In the genomic region with DNA sequence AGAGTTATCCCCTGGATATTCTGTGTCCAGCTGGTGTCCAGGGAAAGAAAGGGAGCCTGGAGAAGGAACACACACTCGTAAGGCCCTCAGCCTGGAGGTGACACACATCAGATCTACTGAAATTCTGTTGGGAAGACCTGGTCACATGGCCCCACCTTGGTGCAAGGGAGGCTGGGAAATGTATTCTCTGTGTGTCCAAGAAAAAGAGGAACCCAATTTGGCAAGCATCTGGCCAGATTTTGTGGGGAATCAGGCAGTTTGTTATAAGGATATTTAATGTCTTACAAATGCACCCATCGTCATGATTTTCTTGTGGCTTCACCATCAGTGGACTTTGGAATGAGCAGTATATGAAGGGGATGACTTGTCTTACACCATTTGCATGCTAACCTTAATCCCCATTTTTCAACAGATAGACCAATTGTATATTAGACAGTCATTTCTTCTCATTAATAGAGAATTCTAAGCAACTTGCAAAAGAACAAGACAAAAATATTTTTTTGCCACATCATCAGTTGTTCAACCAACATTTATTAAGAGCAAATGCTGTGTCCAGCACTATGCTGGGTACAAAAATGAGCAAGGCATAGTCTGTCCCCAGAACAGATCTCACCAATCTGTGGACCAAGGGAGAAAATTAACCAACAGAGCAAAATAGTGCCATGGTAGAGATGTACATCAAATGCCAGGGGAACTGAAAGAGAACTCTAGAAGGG, we compare ENCODE assay signal across 27 cellular contexts.
"Had no signal": no experiment of that assay in that cellular context is flagged by ENCODE, and none has a peak within 500 bp of the region (broad histone marks: within the 10 kb centered on the region; RNA-seq: fewer than 3 reads in every experiment).

No MANE protein-coding gene starts in this region.

- DNase-seq: stimulated activated CD4-positive, alpha-beta T cell treated with anti-CD3 and anti-CD28 coated beads, Interleukin-2, amount 100 ng/mL, for 48 hours; stimulated activated CD4-positive, alpha-beta T cell treated with anti-CD3 and anti-CD28 coated beads, Interleukin-4, amount 100 ng/mL, for 1 hour; stimulated activated CD4-positive, alpha-beta T cell treated with anti-CD3 and anti-CD28 coated beads, Interleukin-4, amount 100 ng/mL, for 24 hours; stimulated activated CD4-positive, alpha-beta T cell treated with anti-CD3 and anti-CD28 coated beads, Interleukin-4, amount 100 ng/mL, for 4 hours; stimulated activated CD8-positive, alpha-beta memory T cell treated with anti-CD3 and anti-CD28 coated beads, Interleukin-4, amount 100 ng/mL, for 48 hours; stimulated activated naive B cell treated with anti-CD40 and anti-IgM and Interleukin-4, amounts not matched to agents 10 μg/mL and 1 μg/mL and 100 μg/mL, for 72 hours; stimulated activated naive CD4-positive, alpha-beta T cell; stimulated activated naive CD4-positive, alpha-beta T cell treated with Interleukin-2 at 50 U/mL for 16 hours; stimulated activated naive CD8-positive, alpha-beta T cell treated with anti-CD3 and anti-CD28 coated beads, Interleukin-15, amount 100 ng/mL, for 72 hours; stimulated activated naive CD8-positive, alpha-beta T cell treated with anti-CD3 and anti-CD28 coated beads, Interleukin-15, Interleukin-2, amounts not matched to agents 100 U/mL and 50 U/mL, for 24 hours; stomach; substantia nigra; testis; thyroid gland; tibial artery; transverse colon; trophoblast cell; upper lobe of left lung; upper lobe of right lung; uterus had no signal

- ATAC-seq: stimulated activated effector memory CD8-positive, alpha-beta T cell treated with anti-CD3 and anti-CD28 coated beads, Interleukin-12 subunit alpha, Interleukin-12 subunit beta, amount 100 ng/mL, for 72 hours; stimulated activated memory B cell treated with anti-CD40 and anti-IgM and Interleukin-4, amounts not matched to agents 10 μg/mL and 1 μg/mL and 100 μg/mL, for 72 hours; stimulated activated naive B cell treated with anti-CD40 and anti-IgM and Interleukin-4, amounts not matched to agents 10 μg/mL and 1 μg/mL and 100 μg/mL, for 72 hours; stimulated activated naive CD8-positive, alpha-beta T cell treated with anti-CD3 and anti-CD28 coated beads, Interleukin-15, amount 100 ng/mL, for 72 hours; stimulated activated naive CD8-positive, alpha-beta T cell treated with anti-CD3 and anti-CD28 coated beads, Interleukin-15, Interleukin-2, amounts not matched to agents 100 U/mL and 50 U/mL, for 24 hours; upper lobe of right lung had no signal

- FAIRE-seq: urothelium cell line had no signal

- H3K4me3 ChIP-seq: stomach, suprapubic skin, testis, thoracic aorta, thyroid gland, tibial artery, tibial nerve, transverse colon, upper lobe of left lung, upper lobe of right lung, uterus, vagina had no signal

- H3K27ac ChIP-seq: stomach, suprapubic skin, testis, thoracic aorta, thyroid gland, tibial artery, tibial nerve, transverse colon, upper lobe of left lung, upper lobe of right lung, uterus, vagina had no signal

- H3K36me3 ChIP-seq: stomach, suprapubic skin, thoracic aorta, tibial nerve, transverse colon, upper lobe of left lung, upper lobe of right lung, uterus, vagina had no signal

- H3K4me1 ChIP-seq: stomach, testis, transverse colon, upper lobe of left lung, upper lobe of right lung, uterus, vagina had no signal

- H3K9me3 ChIP-seq: stomach, suprapubic skin, testis, thoracic aorta, thyroid gland, tibial artery, transverse colon, upper lobe of left lung, upper lobe of right lung, uterus, vagina had no signal

- H3K27me3 ChIP-seq: stomach, suprapubic skin, testis, thyroid gland, tibial artery, tibial nerve, transverse colon, upper lobe of left lung, upper lobe of right lung, uterus, vagina had no signal
